In the genomic region with DNA sequence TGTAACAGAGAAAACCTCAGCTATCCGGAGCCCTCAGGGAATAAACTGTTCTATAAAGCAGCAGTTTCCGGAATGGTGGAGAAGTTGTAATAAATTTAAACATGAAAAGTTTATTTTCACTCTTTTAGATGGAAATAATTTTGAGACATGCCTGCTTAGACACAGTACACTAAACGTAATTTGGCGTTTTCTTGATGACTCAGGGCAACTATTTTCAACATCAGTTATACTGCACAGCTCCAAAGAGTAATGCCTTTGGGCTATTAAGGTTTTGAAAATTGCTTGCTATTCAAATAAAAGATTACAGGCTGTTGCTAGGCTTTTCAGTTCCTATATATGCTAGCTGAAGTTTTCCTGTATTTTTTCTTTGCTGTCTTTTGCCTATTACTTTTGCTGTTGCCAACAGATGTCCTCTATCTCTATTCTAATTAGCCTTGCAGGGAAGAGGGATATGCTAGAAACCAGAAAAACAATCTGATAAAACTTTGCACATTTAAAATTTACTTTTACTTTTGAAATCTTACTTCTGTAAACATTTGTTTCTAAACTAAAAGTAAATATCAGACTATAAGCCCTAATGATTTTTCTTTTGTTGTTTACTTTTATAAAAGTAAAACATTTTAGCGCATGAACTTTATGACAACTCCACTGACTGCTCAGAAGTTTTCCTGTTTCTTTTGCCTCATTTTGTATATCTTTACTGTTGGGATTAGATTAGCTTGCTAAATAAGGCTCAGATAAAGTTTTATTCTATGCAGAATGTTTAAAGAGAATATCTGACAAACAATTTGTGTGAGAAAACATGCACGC, we compare ENCODE assay signal across 14 cellular contexts.
DNase-seq lines count a peak whose midpoint lies in the region; ATAC-seq, FAIRE-seq and TF ChIP-seq lines count a peak whose summit lies in the region.
"Had no signal": no experiment of that assay in that cellular context is flagged by ENCODE, and none has a peak within 500 bp of the region (broad histone marks: within the 10 kb centered on the region; RNA-seq: fewer than 3 reads in every experiment).

No MANE protein-coding gene starts in this region.

- H3K9me3 Mint-ChIP-seq in activated CD4-positive, alpha-beta memory T cell treated with anti-CD3 and anti-CD28 coated beads for 36 hours = no peaks in the 10 kb centered on the region
- H3K9me3 Mint-ChIP-seq: stimulated activated naive CD8-positive, alpha-beta T cell treated with anti-CD3 and anti-CD28 coated beads, Interleukin-15, Interleukin-2, amounts not matched to agents 100 ng/mL and 50 ng/mL, for 24 hours had no signal

- H2BK20ac ChIP-seq in IMR-90 (ENCODE audit: low read depth, low read length) = no peak overlapping the region

- peaks cover 3% of the 10 kb centered on the region for H3K36me3 Mint-ChIP-seq in activated CD4-positive, alpha-beta memory T cell treated with anti-CD3 and anti-CD28 coated beads for 36 hours

- H3K9ac ChIP-seq in IMR-90 (ENCODE audit: low read depth, low read length) = no peak overlapping the region
- H3K9ac ChIP-seq: BLaER1 had no signal

- H2AK9ac ChIP-seq in IMR-90 (replicated peaks; ENCODE audit: low read depth, low read length, poor library complexity) = no peak overlapping the region

- no peak overlapping the region for H3K4me2 ChIP-seq in IMR-90 (ENCODE audit: low read depth, low read length)
- H3K4me2 ChIP-seq: BLaER1 had no signal

- no peak overlapping the region for H3K14ac ChIP-seq in IMR-90 (replicated peaks; ENCODE audit: low read depth, low read length)

- H3K4me3 ChIP-seq in IMR-90 (ENCODE audit: insufficient read depth, low read depth, low read length) = no peak overlapping the region
- H3K4me3 ChIP-seq: BLaER1 had no signal

- peak; percentile 52 for FAIRE-seq in TTC549 (lab: Jason Lieb, UNC)

- no peak for TF ChIP-seq RAD21 in IMR-90 (IDR thresholded peaks at IDR 0.05; ENCODE audit: low read length)

- no peak overlapping the region for H3K4me3 Mint-ChIP-seq in activated CD4-positive, alpha-beta memory T cell treated with anti-CD3 and anti-CD28 coated beads for 36 hours
- H3K4me3 Mint-ChIP-seq: stimulated activated naive CD8-positive, alpha-beta T cell treated with anti-CD3 and anti-CD28 coated beads, Interleukin-15, Interleukin-2, amounts not matched to agents 100 ng/mL and 50 ng/mL, for 24 hours had no signal

- no peak for TF ChIP-seq CTCF in IMR-90 (conservative IDR thresholded peaks at IDR 0.05; ENCODE audit: low read depth, low read length)

- H3K79me1 ChIP-seq in IMR-90 (ENCODE audit: low read depth in 1 of 2, low read length in 2 of 2) = no peaks in the 10 kb centered on the region

- DNase-seq in A172 (ENCODE audit: low spot score) (peak; percentile 23), IMR-90 (peak; percentile 49), iris pigment epithelial cell (ENCODE audit: low read depth) (peak; percentile 28), DMS79 treated with DMSO at 0.1 percent for 48 hours (lab: John Stamatoyannopoulos, UW) (no peak), C1 segment of cervical spinal cord (lab: John Stamatoyannopoulos, UW) (no peak)
- DNase-seq in activated CD4-positive, alpha-beta memory T cell treated with anti-CD3 and anti-CD28 coated beads for 36 hours = no peak
- DNase-seq: NCI-H2171 treated with DMSO at 0.1 percent for 48 hours; nucleus accumbens; stimulated activated CD4-positive, alpha-beta T cell treated with anti-CD3 and anti-CD28 coated beads, Interleukin-2, amount 100 ng/mL, for 24 hours; T-helper 1 cell had no signal

- no peak overlapping the region for H2BK15ac ChIP-seq in IMR-90 (ENCODE audit: low read depth, low read length)

- CTCF ChIA-PET in IMR-90 (lab: Yijun Ruan, JAX) = no interaction called here
- CTCF ChIA-PET in activated CD4-positive, alpha-beta memory T cell treated with anti-CD3 and anti-CD28 coated beads for 36 hours (lab: Charles Lee) = no interaction called here

- no peaks in the 10 kb centered on the region for H3K4me1 ChIP-seq in IMR-90 (ENCODE audit: control insufficient read depth, insufficient read depth, low read length)
- H3K4me1 ChIP-seq: BLaER1 had no signal

- H2AK5ac ChIP-seq in IMR-90 (ENCODE audit: low read depth, low read length) = no peak overlapping the region

- no TSS peak for BruUV-seq in IMR-90 (replicated peaks; lab: Mats Ljungman, UMichigan)

- H3K23ac ChIP-seq in IMR-90 (ENCODE audit: low read depth, low read length) = no peak overlapping the region

- no peak overlapping the region for H2BK5ac ChIP-seq in IMR-90 (ENCODE audit: low read depth, low read length, poor library complexity, severe bottlenecking)

- dilution Hi-C loops in IMR-90 (cut with HindIII; ENCODE audit: low sequenced_read_pairs, unreplicated experiment) = no loop called here

- peaks cover 3% of the 10 kb centered on the region; the same call in 1 of the 2 replicates for H3K36me3 ChIP-seq in IMR-90 (ENCODE audit: control insufficient read depth, insufficient read depth, low read length)
- H3K36me3 ChIP-seq: BLaER1 had no signal

- WGBS in IMR-90 (ENCODE audit: extremely low coverage in 2 of 2, insufficient read length in 1 of 2), 2 experiments = no CpG with 5 or more reads among the region's 6 CpGs

- in situ Hi-C loops in IMR-90 (cut with MboI; ENCODE audit: low sequenced_read_pairs) = no loop called here

- no peaks in the 10 kb centered on the region for H3K27me3 ChIP-seq in IMR-90 (ENCODE audit: control insufficient read depth, insufficient read depth, low read length)
- H3K27me3 ChIP-seq: BLaER1 had no signal

- no peak overlapping the region for H4K91ac ChIP-seq in IMR-90 (ENCODE audit: insufficient read depth, low read depth, low read length)

- no peak overlapping the region for H3K27ac Mint-ChIP-seq in activated CD4-positive, alpha-beta memory T cell treated with anti-CD3 and anti-CD28 coated beads for 36 hours
- H3K27ac Mint-ChIP-seq: stimulated activated naive CD8-positive, alpha-beta T cell treated with anti-CD3 and anti-CD28 coated beads, Interleukin-15, Interleukin-2, amounts not matched to agents 100 ng/mL and 50 ng/mL, for 24 hours had no signal

- no peaks in the 10 kb centered on the region for H3K27me3 Mint-ChIP-seq in activated CD4-positive, alpha-beta memory T cell treated with anti-CD3 and anti-CD28 coated beads for 36 hours
- H3K27me3 Mint-ChIP-seq: stimulated activated naive CD8-positive, alpha-beta T cell treated with anti-CD3 and anti-CD28 coated beads, Interleukin-15, Interleukin-2, amounts not matched to agents 100 ng/mL and 50 ng/mL, for 24 hours had no signal

- no peaks in the 10 kb centered on the region for H3K9me3 ChIP-seq in IMR-90 (ENCODE audit: control insufficient read depth, insufficient read depth, low read length)
- H3K9me3 ChIP-seq: BLaER1 had no signal

- H4K20me1 ChIP-seq in IMR-90 (ENCODE audit: insufficient read depth, low read length) = no peaks in the 10 kb centered on the region
- H4K20me1 ChIP-seq: BLaER1 had no signal

- TF ChIP-seq POLR2A in IMR-90 (IDR thresholded peaks at IDR 0.05; ENCODE audit: low read depth, low read length) = no peak

- H3K9me1 ChIP-seq in IMR-90 (ENCODE audit: insufficient read depth, low read length) = no peaks in the 10 kb centered on the region

- H2AFZ ChIP-seq in IMR-90 (replicated peaks; ENCODE audit: low read length, poor library complexity) = no peak overlapping the region

- ATAC-seq in IMR-90 (ENCODE audit: low read depth) (peak; percentile 94), HG03432 (IDR thresholded peaks at IDR 0.05; ENCODE audit: unreplicated experiment) (no peak)

- H3K27ac ChIP-seq in IMR-90 (ENCODE audit: insufficient read depth, low read length) = no peak overlapping the region
- H3K27ac ChIP-seq: BLaER1 had no signal

- no peak overlapping the region for H3K4ac ChIP-seq in IMR-90 (ENCODE audit: low read depth, low read length)

- no peak overlapping the region for H3K18ac ChIP-seq in IMR-90 (ENCODE audit: low read depth, low read length)

- no peak overlapping the region for H4K8ac ChIP-seq in IMR-90 (ENCODE audit: low read depth in 2 of 2, low read length in 2 of 2)

- H4K5ac ChIP-seq in IMR-90 (ENCODE audit: low read depth, low read length) = no peak overlapping the region

- POLR2A ChIA-PET in IMR-90 (lab: Charles Lee; ENCODE audit: unreplicated experiment) = interaction anchor here (0.6 kb wide), 2 partner anchors 18 to 216 kb away, joined by 3 to 6 read pairs; partner anchors contain the start of gene BAZ2B
- POLR2A ChIA-PET in activated CD4-positive, alpha-beta memory T cell treated with anti-CD3 and anti-CD28 coated beads for 36 hours (lab: Charles Lee) = no interaction called here

- no peaks in the 10 kb centered on the region for H3K4me1 Mint-ChIP-seq in activated CD4-positive, alpha-beta memory T cell treated with anti-CD3 and anti-CD28 coated beads for 36 hours (ENCODE audit: low read depth)

- intact Hi-C loops in IMR-90 (cut with micrococcal nuclease) = no loop called here
- intact Hi-C loops in activated CD4-positive, alpha-beta memory T cell treated with anti-CD3 and anti-CD28 coated beads for 36 hours (cut with micrococcal nuclease) = no loop called here

- no peak overlapping the region for H2BK120ac ChIP-seq in IMR-90 (ENCODE audit: low read depth, low read length)

- H3K56ac ChIP-seq in IMR-90 (ENCODE audit: extremely low read depth, insufficient read depth, low read length) = no peak overlapping the region

TF ChIP-seq in IMR-90, 13 proteins besides CTCF, POLR2A, EP300 and RAD21:
- TF ChIP-seq NFE2L2 (IDR thresholded peaks at IDR 0.05; ENCODE audit: low read depth, low read length) (no peak), MAFK (IDR thresholded peaks at IDR 0.05; ENCODE audit: low read depth, low read length) (peak; percentile 53; the same call in 1 of the 2 replicates), RCOR1 (IDR thresholded peaks at IDR 0.05; ENCODE audit: insufficient replicate concordance, low read length) (no peak), FOS (IDR thresholded peaks at IDR 0.05; ENCODE audit: low read depth, low read length) (no peak)
TF ChIP-seq in IMR-90: peak in this region for 1.

Comparison
In these comparisons a context has a peak if more than half of its experiments do, and no peak if none do; other contexts are left out.
1. DNase-seq: peak in A172 (single experiment), IMR-90 (single experiment) and iris pigment epithelial cell (single experiment); none in DMS79 treated with DMSO at 0.1 percent for 48 hours (single experiment), C1 segment of cervical spinal cord (0 of 14) and activated CD4-positive, alpha-beta memory T cell treated with anti-CD3 and anti-CD28 coated beads for 36 hours (single experiment).